6 cellular contexts compared by ENCODE assay signal in the genomic region with DNA sequence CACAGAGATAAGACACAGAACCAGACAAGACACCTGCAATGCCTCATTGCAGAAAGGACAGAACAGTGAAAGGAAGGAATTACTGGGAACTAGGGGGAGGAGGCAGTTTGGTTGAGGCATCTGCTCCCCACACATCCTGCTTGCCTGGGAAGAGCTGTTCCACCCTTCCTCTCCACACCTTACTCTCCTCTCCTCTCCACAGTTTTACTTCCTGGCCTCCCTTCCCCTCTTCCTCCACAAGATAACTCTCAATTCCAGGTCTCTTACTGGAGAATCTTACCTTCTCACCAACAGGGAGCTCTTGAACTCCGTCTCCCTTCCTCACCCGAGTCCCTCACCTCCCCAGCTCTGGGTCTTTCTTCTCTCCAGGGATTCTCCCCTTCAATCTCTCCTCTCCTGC. TPM values are rescaled to one million over a fixed set of nuclear protein-coding genes. Genes with fewer than 3 reads are reported as not detected.
DNase-seq lines count a peak whose midpoint lies in the region; ATAC-seq and TF ChIP-seq lines count a peak whose summit lies in the region.

No MANE protein-coding gene starts in this region.

- peaks cover 72% of the 10 kb centered on the region for H3K36me3 Mint-ChIP-seq in activated T-helper 17 cell treated with anti-CD3 and anti-CD28 coated beads, Interleukin-2, amount 50 U/mL, for 72 hours (ENCODE audit: low read depth)

- peak overlapping the region; percentile 96; the same call in 1 of the 2 replicates for H3K4me2 ChIP-seq in DND-41 (ENCODE audit: insufficient read depth, low read length)

- no peaks in the 10 kb centered on the region for H3K9me3 Mint-ChIP-seq in activated T-helper 17 cell treated with anti-CD3 and anti-CD28 coated beads, Interleukin-2, amount 50 U/mL, for 72 hours

- peak overlapping the region; percentile 77; the same call in 1 of the 2 replicates for H3K9ac ChIP-seq in DND-41 (ENCODE audit: low read depth, low read length)
- no peak overlapping the region for H3K9ac ChIP-seq in muscle layer of colon (ENCODE audit: low read length)

- no peak overlapping the region for H3K4me3 ChIP-seq in DND-41 (ENCODE audit: low read depth in 1 of 2, low read length in 2 of 2)
- H3K4me3 ChIP-seq in muscle layer of colon (ENCODE audit: low read depth in 1 of 2, low read length in 2 of 2) = no peak overlapping the region

- peaks cover 51% of the 10 kb centered on the region for H3K79me2 ChIP-seq in DND-41 (ENCODE audit: insufficient read depth, low read length)

- H3K4me1 Mint-ChIP-seq in activated T-helper 17 cell treated with anti-CD3 and anti-CD28 coated beads, Interleukin-2, amount 50 U/mL, for 72 hours = peaks cover 27% of the 10 kb centered on the region

- H3K4me3 Mint-ChIP-seq in activated T-helper 17 cell treated with anti-CD3 and anti-CD28 coated beads, Interleukin-2, amount 50 U/mL, for 72 hours = peak overlapping the region; percentile 92

- H3K9me3 ChIP-seq in DND-41 (ENCODE audit: insufficient read depth, low read length, severe bottlenecking) (no peaks in the 10 kb centered on the region), muscle layer of colon (ENCODE audit: low read length) (no peaks in the 10 kb centered on the region)

- H3K36me3 ChIP-seq in DND-41 (ENCODE audit: insufficient read depth, low read length) = peaks cover 54% of the 10 kb centered on the region
- H3K36me3 ChIP-seq in muscle layer of colon (ENCODE audit: insufficient read depth, low read length) = peaks cover 36% of the 10 kb centered on the region

- ATAC-seq in DND-41 (ENCODE audit: insufficient read depth, low read depth) = no peak
- ATAC-seq in activated T-helper 17 cell treated with anti-CD3 and anti-CD28 coated beads, Interleukin-2, amount 50 U/mL, for 72 hours (replicated peaks) = no peak
- ATAC-seq in GM21723 (IDR thresholded peaks at IDR 0.05; ENCODE audit: unreplicated experiment) = no peak
- ATAC-seq in HG02885 (IDR thresholded peaks at IDR 0.05; ENCODE audit: poor library complexity, unreplicated experiment) = no peak

- TF ChIP-seq CTCF in DND-41 (IDR thresholded peaks at IDR 0.05; ENCODE audit: borderline replicate concordance, extremely low read depth, low read length, poor library complexity, severe bottlenecking) = no peak

- DNase-seq in DND-41 = no peak
- DNase-seq in NCI-H2171 treated with DMSO at 0.1 percent for 48 hours (lab: John Stamatoyannopoulos, UW) = no peak

- H3K27me3 Mint-ChIP-seq in activated T-helper 17 cell treated with anti-CD3 and anti-CD28 coated beads, Interleukin-2, amount 50 U/mL, for 72 hours = no peaks in the 10 kb centered on the region

- H3K4me1 ChIP-seq in DND-41 (ENCODE audit: insufficient read depth, low read length) = peaks cover 42% of the 10 kb centered on the region
- H3K4me1 ChIP-seq in muscle layer of colon (ENCODE audit: insufficient read depth, low read length) = peaks cover 11% of the 10 kb centered on the region

- H3K27me3 ChIP-seq in DND-41 (ENCODE audit: insufficient read depth, low read length, poor library complexity) = no peaks in the 10 kb centered on the region
- no peaks in the 10 kb centered on the region for H3K27me3 ChIP-seq in muscle layer of colon (ENCODE audit: control insufficient read depth in 1 of 2, insufficient read depth in 2 of 2, low read length in 2 of 2)

- peak overlapping the region; percentile 87 for H3K27ac Mint-ChIP-seq in activated T-helper 17 cell treated with anti-CD3 and anti-CD28 coated beads, Interleukin-2, amount 50 U/mL, for 72 hours

- no peak overlapping the region for H2AFZ ChIP-seq in DND-41 (ENCODE audit: low read depth, low read length)

- H3K27ac ChIP-seq in DND-41 (ENCODE audit: low read length) (peak overlapping the region; percentile 1; the same call in 1 of the 2 replicates), muscle layer of colon (ENCODE audit: low read depth, low read length) (peak overlapping the region; percentile 75)

- peaks cover 13% of the 10 kb centered on the region for H4K20me1 ChIP-seq in DND-41 (ENCODE audit: insufficient read depth, low read length)

RNA-seq across cellular contexts. Expression of a gene that starts 2.1 kb away (rescaled TPM):
- 10 to 100 TPM; 53.4 to 73.7 TPM for total RNA-seq in activated T-helper 17 cell treated with anti-CD3 and anti-CD28 coated beads, Interleukin-2, amount 50 U/mL, for 72 hours

RNA-seq across cellular contexts. Expression of a gene that starts 6.9 kb away (rescaled TPM):
- total RNA-seq in activated T-helper 17 cell treated with anti-CD3 and anti-CD28 coated beads, Interleukin-2, amount 50 U/mL, for 72 hours = 100 to 1,000 TPM; 127 to 199 TPM

RNA-seq across cellular contexts. Expression of a gene that starts 23.9 kb away (rescaled TPM):
- total RNA-seq in activated T-helper 17 cell treated with anti-CD3 and anti-CD28 coated beads, Interleukin-2, amount 50 U/mL, for 72 hours = 10 to 100 TPM; 34.1 to 39.4 TPM

RNA-seq across cellular contexts. Expression of a gene that starts 24.0 kb away (rescaled TPM):
- total RNA-seq in activated T-helper 17 cell treated with anti-CD3 and anti-CD28 coated beads, Interleukin-2, amount 50 U/mL, for 72 hours = 10 to 100 TPM; 53.4 to 59.3 TPM

RNA-seq across cellular contexts. Expression of a gene that starts 28.1 kb away (rescaled TPM):
- not detected for total RNA-seq in activated T-helper 17 cell treated with anti-CD3 and anti-CD28 coated beads, Interleukin-2, amount 50 U/mL, for 72 hours
